In the genomic region with DNA sequence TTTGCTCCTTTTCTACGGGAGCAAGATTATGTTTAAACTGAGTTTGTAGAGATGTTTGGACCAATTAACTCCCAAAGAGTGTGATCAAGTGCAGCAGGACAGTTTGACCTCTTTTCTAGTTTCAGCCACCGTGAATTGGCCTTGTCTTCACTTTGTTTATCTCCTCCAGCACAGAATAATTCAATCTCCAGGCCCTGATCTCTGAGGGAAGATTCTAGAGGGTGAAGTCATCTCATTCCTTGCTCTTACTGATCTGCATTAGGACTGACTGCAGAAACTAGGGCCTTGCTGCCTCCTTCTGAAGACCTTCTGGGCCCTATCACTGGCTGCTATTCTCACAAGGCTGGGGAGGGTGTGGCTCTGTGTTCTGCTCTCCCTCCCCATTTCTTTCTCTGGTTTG, we compare ENCODE assay signal across 1 cellular context.
TF ChIP-seq lines count a peak whose summit lies in the region.

No MANE protein-coding gene starts in this region.

TF ChIP-seq in SK-N-SH, 30 proteins besides CTCF, POLR2A, EP300 and RAD21 (continued from another document):
- TF ChIP-seq, protein P1, sequence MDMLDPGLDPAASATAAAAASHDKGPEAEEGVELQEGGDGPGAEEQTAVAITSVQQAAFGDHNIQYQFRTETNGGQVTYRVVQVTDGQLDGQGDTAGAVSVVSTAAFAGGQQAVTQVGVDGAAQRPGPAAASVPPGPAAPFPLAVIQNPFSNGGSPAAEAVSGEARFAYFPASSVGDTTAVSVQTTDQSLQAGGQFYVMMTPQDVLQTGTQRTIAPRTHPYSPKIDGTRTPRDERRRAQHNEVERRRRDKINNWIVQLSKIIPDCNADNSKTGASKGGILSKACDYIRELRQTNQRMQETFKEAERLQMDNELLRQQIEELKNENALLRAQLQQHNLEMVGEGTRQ (IDR thresholded peaks at IDR 0.05; ENCODE audit: borderline replicate concordance, low read depth, low read length): no peak
- TF ChIP-seq RCOR1 (IDR thresholded peaks at IDR 0.05; ENCODE audit: low read length) (no peak), YY1 (IDR thresholded peaks at IDR 0.05; ENCODE audit: low read depth) (no peak), FOSL2 (IDR thresholded peaks at IDR 0.05; ENCODE audit: borderline replicate concordance, low read depth) (no peak), REST (IDR thresholded peaks at IDR 0.05; ENCODE audit: low read depth, low read length) (no peak)
